ENCODE assay signal across 12 cellular contexts in the genomic region with DNA sequence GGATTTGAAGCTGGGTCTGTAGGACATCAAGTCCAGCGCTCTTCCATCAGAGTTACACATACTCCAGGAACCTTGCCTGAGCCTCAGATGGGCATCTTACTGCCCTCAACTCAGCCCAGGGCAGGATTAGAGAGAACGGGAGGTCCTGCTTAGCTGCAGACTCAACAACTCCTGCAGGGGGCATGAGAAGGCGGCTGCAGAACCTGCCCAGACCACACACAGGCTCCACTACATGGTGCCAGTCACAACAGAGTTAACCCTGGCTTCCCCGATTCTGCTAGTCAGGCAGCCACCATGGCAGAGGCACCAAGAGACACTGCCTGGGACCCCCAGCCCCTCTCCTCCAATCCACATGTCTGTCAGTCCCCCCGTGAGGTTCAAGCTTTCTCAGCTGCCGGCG. TPM values are rescaled to one million over a fixed set of nuclear protein-coding genes. Genes with fewer than 3 reads are reported as not detected.
DNase-seq lines count a peak whose midpoint lies in the region; ATAC-seq and TF ChIP-seq lines count a peak whose summit lies in the region.
"Had no signal": no experiment of that assay in that cellular context is flagged by ENCODE, and none has a peak within 500 bp of the region (broad histone marks: within the 10 kb centered on the region; RNA-seq: fewer than 3 reads in every experiment).

No MANE protein-coding gene starts in this region.

- H3K9me3 Mint-ChIP-seq in MCF 10A (ENCODE audit: unreplicated experiment) (no peaks in the 10 kb centered on the region), progenitor cell of endocrine pancreas (ENCODE audit: low read depth) (no peaks in the 10 kb centered on the region)
- H3K9me3 Mint-ChIP-seq: activated naive CD4-positive, alpha-beta T cell treated with anti-CD3 and anti-CD28 coated beads, Interleukin-2, amount 50 U/mL, for 72 hours had no signal

- TF ChIP-seq CTCF in MCF 10A (IDR thresholded peaks at IDR 0.05; ENCODE audit: unreplicated experiment) (no peak), cardiac fibroblast (IDR thresholded peaks at IDR 0.05; ENCODE audit: low read depth, low read length) (peak; percentile 16), progenitor cell of endocrine pancreas (IDR thresholded peaks at IDR 0.05; ENCODE audit: unreplicated experiment) (peak; percentile 34), upper lobe of right lung (IDR thresholded peaks at IDR 0.05) (no peak)

- H3K27me3 Mint-ChIP-seq in MCF 10A (ENCODE audit: insufficient read depth, unreplicated experiment) (peaks cover 19% of the 10 kb centered on the region), progenitor cell of endocrine pancreas (no peaks in the 10 kb centered on the region)

- H3K4me3 ChIP-seq in cardiac fibroblast (replicated peaks in 1 of 2; ENCODE audit: low read depth in 2 of 2, low read length in 2 of 2) (no peak overlapping the region), upper lobe of right lung (no peak overlapping the region)

- no peaks in the 10 kb centered on the region for H3K4me1 ChIP-seq in upper lobe of right lung

- no TSS peak for BruUV-seq in MCF 10A (replicated peaks; lab: Mats Ljungman, UMichigan)

- H3K36me3 Mint-ChIP-seq in MCF 10A (ENCODE audit: insufficient read depth, unreplicated experiment): no peaks in the 10 kb centered on the region
- H3K36me3 Mint-ChIP-seq in progenitor cell of endocrine pancreas (ENCODE audit: insufficient read depth): no peaks in the 10 kb centered on the region
- H3K36me3 Mint-ChIP-seq: activated naive CD4-positive, alpha-beta T cell treated with anti-CD3 and anti-CD28 coated beads, Interleukin-2, amount 50 U/mL, for 72 hours had no signal

- no peaks in the 10 kb centered on the region for H3K27me3 ChIP-seq in upper lobe of right lung

- CTCF ChIA-PET in MCF 10A (lab: Yijun Ruan, JAX): no interaction called here

- intact Hi-C loops in MCF 10A (cut with micrococcal nuclease): no loop called here
- intact Hi-C loops in upper lobe of right lung (cut with DNase I): no loop called here

- POLR2A ChIA-PET in MCF 10A (lab: Yijun Ruan, JAX): no interaction called here

- in situ Hi-C loops in T47D (cut with HindIII; ENCODE audit: low pct_unique_long_range_greater_than_20kb, low sequenced_read_pairs): no loop called here

- no peaks in the 10 kb centered on the region for H3K9me3 ChIP-seq in upper lobe of right lung

- peaks cover 10% of the 10 kb centered on the region for H3K4me1 Mint-ChIP-seq in MCF 10A (ENCODE audit: insufficient read depth, unreplicated experiment)
- H3K4me1 Mint-ChIP-seq in progenitor cell of endocrine pancreas (ENCODE audit: low read depth): no peaks in the 10 kb centered on the region

- DNase-seq in T47D (ENCODE audit: low read depth in 1 of 2, low spot score in 1 of 2): peak; percentile 29 to 42
- DNase-seq in MCF 10A (ENCODE audit: unreplicated experiment): no peak
- peak; percentile 25 to 45 for DNase-seq in Kasumi-1 (lab: John Stamatoyannopoulos, UW)
- DNase-seq in cardiac fibroblast (ENCODE audit: low read depth in 2 of 2): peak in 1 of 2 donors; percentile 6
- no peak for DNase-seq in progenitor cell of endocrine pancreas (ENCODE audit: low spot score, unreplicated experiment)
- DNase-seq in caudate nucleus (lab: John Stamatoyannopoulos, UW): no peak
- DNase-seq in upper lobe of right lung: no peak
- no peak for DNase-seq in COLO668 (lab: John Stamatoyannopoulos, UW; ENCODE audit: unreplicated experiment)

- H3K36me3 ChIP-seq in upper lobe of right lung: no peaks in the 10 kb centered on the region

- ATAC-seq in upper lobe of right lung: no peak
- ATAC-seq: activated CD4-positive, CD25-positive, alpha-beta regulatory T cell treated with anti-CD3 and anti-CD28 coated beads, Interleukin-2, amount 50 U/mL, for 24 hours had no signal

- no peak overlapping the region for H3K27ac ChIP-seq in caudate nucleus (ENCODE audit: low read depth, low read length)
- no peak overlapping the region for H3K27ac ChIP-seq in upper lobe of right lung
- H3K27ac ChIP-seq: C4-2B had no signal

- H3K27ac Mint-ChIP-seq in MCF 10A (ENCODE audit: low read depth, unreplicated experiment) (no peak overlapping the region), progenitor cell of endocrine pancreas (no peak overlapping the region)
- H3K27ac Mint-ChIP-seq: activated naive CD4-positive, alpha-beta T cell treated with anti-CD3 and anti-CD28 coated beads, Interleukin-2, amount 50 U/mL, for 72 hours had no signal

- no peak overlapping the region for H3K4me3 Mint-ChIP-seq in MCF 10A (ENCODE audit: unreplicated experiment)
- H3K4me3 Mint-ChIP-seq in progenitor cell of endocrine pancreas (ENCODE audit: low read depth): no peak overlapping the region

RNA-seq across cellular contexts. Expression of a gene that starts 23.9 kb away (rescaled TPM):
- total RNA-seq in MCF 10A (2022) (not detected in 2 replicates), progenitor cell of endocrine pancreas (3.3 TPM in 2 replicates), upper lobe of right lung (not detected)
- total RNA-seq: activated naive CD4-positive, alpha-beta T cell treated with anti-CD3 and anti-CD28 coated beads, Interleukin-2, amount 50 U/mL, for 72 hours; endothelial cell of umbilical vein had no signal

Comparison
In these comparisons a context has a peak if more than half of its experiments do, and no peak if none do; other contexts are left out.
1. DNase-seq: peak in T47D (2 of 2) and Kasumi-1 (2 of 2); none in MCF 10A (single experiment), progenitor cell of endocrine pancreas (single experiment), caudate nucleus (0 of 61), upper lobe of right lung (single experiment) and COLO668 (single experiment).
2. CTCF ChIP-seq: peak in cardiac fibroblast (single experiment) and progenitor cell of endocrine pancreas (single experiment); none in MCF 10A (single experiment) and upper lobe of right lung (single experiment).